Comparison of ENCODE assay signal across 8 cellular contexts in the genomic region with DNA sequence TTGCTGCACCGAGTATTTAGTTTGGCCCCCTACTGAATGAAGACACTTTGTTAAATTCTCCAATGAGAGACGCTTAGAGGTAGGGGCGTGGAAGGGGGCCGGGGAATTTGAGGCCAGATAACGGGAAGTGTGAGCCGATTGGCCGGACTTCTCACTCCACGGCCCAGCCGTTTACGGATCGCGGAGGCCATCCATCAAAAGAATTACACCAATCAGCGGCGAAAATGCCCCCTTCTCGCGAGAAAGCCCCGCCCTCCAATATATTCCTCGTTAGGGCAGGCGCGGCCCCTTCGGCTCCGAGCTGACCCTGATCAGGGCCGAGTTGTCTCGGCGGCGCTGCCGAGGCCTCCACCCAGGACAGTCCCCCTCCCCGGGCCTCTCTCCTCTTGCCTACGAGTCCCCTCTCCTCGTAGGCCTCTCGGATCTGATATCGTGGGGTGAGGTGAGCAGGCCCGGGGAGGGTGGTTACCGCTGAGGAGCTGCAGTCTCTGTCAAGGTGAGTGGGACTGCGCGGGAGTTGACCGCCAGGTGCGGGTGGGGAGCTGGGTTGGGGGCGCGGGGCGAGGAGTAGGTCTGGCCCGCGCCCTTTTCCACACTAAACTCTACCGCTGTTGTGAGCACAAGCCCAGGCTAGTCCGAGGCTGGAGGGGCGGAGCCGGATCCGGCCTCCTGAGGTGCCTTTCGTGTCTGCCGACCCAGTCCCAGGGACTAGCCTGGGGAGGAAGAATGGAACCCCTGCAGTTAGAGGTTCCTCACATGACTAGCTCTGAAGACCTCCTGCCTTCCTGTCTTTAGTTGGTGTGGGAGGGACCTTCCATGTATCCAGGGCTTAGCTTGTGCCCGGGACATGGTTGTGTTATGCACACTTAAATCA. TPM values are rescaled to one million over a fixed set of nuclear protein-coding genes. Genes with fewer than 3 reads are reported as not detected.
DNase-seq lines count a peak whose midpoint lies in the region; ATAC-seq and TF ChIP-seq lines count a peak whose summit lies in the region.

A gene with protein sequence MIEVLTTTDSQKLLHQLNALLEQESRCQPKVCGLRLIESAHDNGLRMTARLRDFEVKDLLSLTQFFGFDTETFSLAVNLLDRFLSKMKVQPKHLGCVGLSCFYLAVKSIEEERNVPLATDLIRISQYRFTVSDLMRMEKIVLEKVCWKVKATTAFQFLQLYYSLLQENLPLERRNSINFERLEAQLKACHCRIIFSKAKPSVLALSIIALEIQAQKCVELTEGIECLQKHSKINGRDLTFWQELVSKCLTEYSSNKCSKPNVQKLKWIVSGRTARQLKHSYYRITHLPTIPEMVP (plus strand): TSS at position 287 of the 874 bp plus-strand sequence. CDS start 1,662 bp downstream, outside the sequence.

- no peak for TF ChIP-seq CTCF in epithelial cell of proximal tubule (conservative IDR thresholded peaks at IDR 0.05; ENCODE audit: low read depth, low read length)

- peak; percentile 95 for ATAC-seq in GM21576 (IDR thresholded peaks at IDR 0.05; ENCODE audit: unreplicated experiment)

- TF ChIP-seq EP300 in Ishikawa (IDR thresholded peaks at IDR 0.05; ENCODE audit: borderline replicate concordance), result peak; percentile 75

- no peak for TF ChIP-seq RAD21 in Ishikawa (IDR thresholded peaks at IDR 0.05; ENCODE audit: low read depth)

- peak; percentile 83 for DNase-seq in DMS153 (lab: John Stamatoyannopoulos, UW)
- peak; percentile 89 for DNase-seq in activated T-cell treated with anti-CD3 and anti-CD28 coated beads, Interleukin-2, amount 50 U/mL, for 24 hours
- DNase-seq in epithelial cell of proximal tubule (ENCODE audit: low read depth), result peak; percentile 75
- DNase-seq in mucosa of gallbladder (ENCODE audit: low spot score), result peak; percentile 97
- DNase-seq in stimulated activated CD8-positive, alpha-beta memory T cell treated with anti-CD3 and anti-CD28 coated beads, Interleukin-4, amount 100 ng/mL, for 4 hours (ENCODE audit: low read depth in 2 of 2, low spot score in 1 of 2), result peak; percentile 75 to 77

- peak within 1 kb of the TSS; percentile 87 for H3K4me3 Mint-ChIP-seq in activated T-cell treated with anti-CD3 and anti-CD28 coated beads, Interleukin-2, amount 50 U/mL, for 24 hours

- H3K4me3 ChIP-seq in epithelial cell of proximal tubule (ENCODE audit: low read depth, low read length), result peak within 1 kb of the TSS; percentile 93

- peaks cover 45% of the 10 kb centered on the region for H3K4me1 Mint-ChIP-seq in activated T-cell treated with anti-CD3 and anti-CD28 coated beads, Interleukin-2, amount 50 U/mL, for 24 hours (ENCODE audit: low read depth)

- H3K27me3 Mint-ChIP-seq in activated T-cell treated with anti-CD3 and anti-CD28 coated beads, Interleukin-2, amount 50 U/mL, for 24 hours, result no peaks in the 10 kb centered on the region

- peak within 1 kb of the TSS; percentile 91 for H3K27ac Mint-ChIP-seq in activated T-cell treated with anti-CD3 and anti-CD28 coated beads, Interleukin-2, amount 50 U/mL, for 24 hours

- H3K36me3 Mint-ChIP-seq in activated T-cell treated with anti-CD3 and anti-CD28 coated beads, Interleukin-2, amount 50 U/mL, for 24 hours (ENCODE audit: low read depth), result peaks cover 49% of the 10 kb centered on the region

- H3K9me3 Mint-ChIP-seq in activated T-cell treated with anti-CD3 and anti-CD28 coated beads, Interleukin-2, amount 50 U/mL, for 24 hours, result no peaks in the 10 kb centered on the region

TF ChIP-seq in Ishikawa, 13 proteins besides CTCF, POLR2A, EP300 and RAD21:
- TF ChIP-seq TCF12 (IDR thresholded peaks at IDR 0.05; ENCODE audit: low read depth), result peak; percentile 63
- TF ChIP-seq NFIC (IDR thresholded peaks at IDR 0.05), result peak; percentile 30; the same call in 1 of the 2 replicates
- TF ChIP-seq TEAD4 (IDR thresholded peaks at IDR 0.05), result no peak
- TF ChIP-seq, protein P1, sequence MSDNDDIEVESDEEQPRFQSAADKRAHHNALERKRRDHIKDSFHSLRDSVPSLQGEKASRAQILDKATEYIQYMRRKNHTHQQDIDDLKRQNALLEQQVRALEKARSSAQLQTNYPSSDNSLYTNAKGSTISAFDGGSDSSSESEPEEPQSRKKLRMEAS (IDR thresholded peaks at IDR 0.05), result peak; percentile 33
- TF ChIP-seq TAF1 (IDR thresholded peaks at IDR 0.05; ENCODE audit: low read depth), result peak; percentile 91
- TF ChIP-seq, protein P2, sequence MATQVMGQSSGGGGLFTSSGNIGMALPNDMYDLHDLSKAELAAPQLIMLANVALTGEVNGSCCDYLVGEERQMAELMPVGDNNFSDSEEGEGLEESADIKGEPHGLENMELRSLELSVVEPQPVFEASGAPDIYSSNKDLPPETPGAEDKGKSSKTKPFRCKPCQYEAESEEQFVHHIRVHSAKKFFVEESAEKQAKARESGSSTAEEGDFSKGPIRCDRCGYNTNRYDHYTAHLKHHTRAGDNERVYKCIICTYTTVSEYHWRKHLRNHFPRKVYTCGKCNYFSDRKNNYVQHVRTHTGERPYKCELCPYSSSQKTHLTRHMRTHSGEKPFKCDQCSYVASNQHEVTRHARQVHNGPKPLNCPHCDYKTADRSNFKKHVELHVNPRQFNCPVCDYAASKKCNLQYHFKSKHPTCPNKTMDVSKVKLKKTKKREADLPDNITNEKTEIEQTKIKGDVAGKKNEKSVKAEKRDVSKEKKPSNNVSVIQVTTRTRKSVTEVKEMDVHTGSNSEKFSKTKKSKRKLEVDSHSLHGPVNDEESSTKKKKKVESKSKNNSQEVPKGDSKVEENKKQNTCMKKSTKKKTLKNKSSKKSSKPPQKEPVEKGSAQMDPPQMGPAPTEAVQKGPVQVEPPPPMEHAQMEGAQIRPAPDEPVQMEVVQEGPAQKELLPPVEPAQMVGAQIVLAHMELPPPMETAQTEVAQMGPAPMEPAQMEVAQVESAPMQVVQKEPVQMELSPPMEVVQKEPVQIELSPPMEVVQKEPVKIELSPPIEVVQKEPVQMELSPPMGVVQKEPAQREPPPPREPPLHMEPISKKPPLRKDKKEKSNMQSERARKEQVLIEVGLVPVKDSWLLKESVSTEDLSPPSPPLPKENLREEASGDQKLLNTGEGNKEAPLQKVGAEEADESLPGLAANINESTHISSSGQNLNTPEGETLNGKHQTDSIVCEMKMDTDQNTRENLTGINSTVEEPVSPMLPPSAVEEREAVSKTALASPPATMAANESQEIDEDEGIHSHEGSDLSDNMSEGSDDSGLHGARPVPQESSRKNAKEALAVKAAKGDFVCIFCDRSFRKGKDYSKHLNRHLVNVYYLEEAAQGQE (IDR thresholded peaks at IDR 0.05; ENCODE audit: low read depth), result no peak
- TF ChIP-seq FOXM1 (IDR thresholded peaks at IDR 0.05; ENCODE audit: borderline replicate concordance, low read depth), result peak; percentile 16; the same call in 1 of the 2 replicates
- TF ChIP-seq, protein P3, sequence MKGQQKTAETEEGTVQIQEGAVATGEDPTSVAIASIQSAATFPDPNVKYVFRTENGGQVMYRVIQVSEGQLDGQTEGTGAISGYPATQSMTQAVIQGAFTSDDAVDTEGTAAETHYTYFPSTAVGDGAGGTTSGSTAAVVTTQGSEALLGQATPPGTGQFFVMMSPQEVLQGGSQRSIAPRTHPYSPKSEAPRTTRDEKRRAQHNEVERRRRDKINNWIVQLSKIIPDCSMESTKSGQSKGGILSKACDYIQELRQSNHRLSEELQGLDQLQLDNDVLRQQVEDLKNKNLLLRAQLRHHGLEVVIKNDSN (IDR thresholded peaks at IDR 0.05), result peak; percentile 82
TF ChIP-seq in Ishikawa: peak in this region for 6.

TF ChIP-seq in PFSK-1, 5 proteins besides CTCF, POLR2A, EP300 and RAD21:
- TF ChIP-seq TAF1 (IDR thresholded peaks at IDR 0.05; ENCODE audit: borderline replicate concordance, insufficient read depth, low read length) (peak; percentile 97), SIN3A (IDR thresholded peaks at IDR 0.05; ENCODE audit: borderline replicate concordance, insufficient read depth, low read length) (no peak; the same call in 1 of the 2 replicates), FOXP2 (optimal IDR thresholded peaks at IDR 0.05; ENCODE audit: borderline replicate concordance, extremely low read depth, extremely low read length, insufficient read depth) (no peak), POLR2AphosphoS5 (IDR thresholded peaks at IDR 0.05; ENCODE audit: low read depth, low read length) (peak; percentile 99)
- TF ChIP-seq, protein P2 (IDR thresholded peaks at IDR 0.05; ENCODE audit: insufficient read depth in 1 of 2, low read depth in 2 of 2, low read length in 2 of 2), result 0 out of 4 replicates have a peak, but pooled peaks have one; percentile 1 to 50

RNA-seq across cellular contexts. Expression of the gene that starts here (rescaled TPM):
- polyA plus RNA-seq in PFSK-1 (2012; ENCODE audit: insufficient read length, low read depth), result 147 TPM
- total RNA-seq in epithelial cell of proximal tubule (139 and 191 TPM in 2 replicates), mucosa of gallbladder (173 TPM)

Comparison
In these comparisons a context has a peak if more than half of its experiments do, and no peak if none do; other contexts are left out.
1. Peak in every context shown above with its lines: DNase-seq, ATAC-seq and H3K4me3 ChIP-seq.